Comparison of ENCODE assay signal across 22 cellular contexts in the genomic region with DNA sequence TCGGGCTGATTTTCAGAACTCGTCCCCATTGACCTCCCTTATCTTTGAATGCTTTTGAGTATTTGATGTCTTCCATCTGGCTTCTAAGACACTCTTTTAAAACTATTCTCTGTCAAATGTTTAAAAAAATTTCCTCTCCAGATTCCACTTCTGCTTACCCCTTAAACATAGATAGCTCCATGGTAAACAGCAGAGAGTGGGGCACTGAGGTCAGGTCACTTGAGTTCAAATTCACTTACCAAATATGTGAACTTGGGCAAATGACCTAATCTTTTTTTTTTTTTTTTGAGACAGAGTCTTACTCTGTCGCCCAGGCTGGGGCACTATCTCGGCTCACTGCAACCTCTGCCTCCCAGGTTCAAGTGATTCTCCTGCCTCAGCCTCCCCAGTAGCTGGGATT.
"Had no signal": no experiment of that assay in that cellular context is flagged by ENCODE, and none has a peak within 500 bp of the region (broad histone marks: within the 10 kb centered on the region; RNA-seq: fewer than 3 reads in every experiment).

No MANE protein-coding gene starts in this region.

- H3K27me3 ChIP-seq: SJSA1 had no signal

- H3K27ac ChIP-seq: KMS-11, SJSA1, SK-N-MC had no signal

- ATAC-seq: K562 had no signal

- H3K9ac ChIP-seq: KMS-11 had no signal

- H3K4me3 ChIP-seq: K562, SJSA1, SK-N-MC had no signal

- FAIRE-seq: K562, RCC 7860 had no signal

- H3K4me2 ChIP-seq: KMS-11 had no signal

- H3K9me3 ChIP-seq: SJSA1 had no signal

- H3K4me1 ChIP-seq: SJSA1 had no signal

- DNase-seq: Kasumi-1, MM.1S, NCI-H1048, NCI-H1105, NCI-H1417, NCI-H1436 treated with DMSO at 0.1 percent for 48 hours, NCI-H1694, NCI-H187 treated with DMSO at 0.1 percent for 48 hours, NCI-H2029 treated with DMSO at 0.1 percent for 48 hours, NCI-H345, NCI-H446 treated with DMSO at 0.1 percent for 48 hours, NCI-H510A treated with DMSO at 0.1 percent for 48 hours, NCI-H526, NCI-H748 treated with DMSO at 0.1 percent for 48 hours, Right ventricle myocardium superior, RPMI8226, SIG-M5 had no signal

- H3K36me3 ChIP-seq: SJSA1 had no signal
